Comparison of ENCODE assay signal across 9 cellular contexts in genomic region chr1:151144474-151145157, GRCh38. TPM values are rescaled to one million over a fixed set of nuclear protein-coding genes. Genes with fewer than 3 reads are reported as not detected.
DNase-seq lines count a peak whose midpoint lies in the region; ATAC-seq and TF ChIP-seq lines count a peak whose summit lies in the region.
"Had no signal": no experiment of that assay in that cellular context is flagged by ENCODE, and none has a peak within 500 bp of the region (broad histone marks: within the 10 kb centered on the region; RNA-seq: fewer than 3 reads in every experiment).

No MANE protein-coding gene starts in this region.

- no peaks in the 10 kb centered on the region for H3K9me2 ChIP-seq in GM23248 (ENCODE audit: insufficient read depth)

- peaks cover 8% of the 10 kb centered on the region for H3F3A ChIP-seq in GM23248 (ENCODE audit: insufficient read depth)

- intact Hi-C loops in transverse colon (cut with DNase I; ENCODE audit: low total_unique reads) = no loop called here

- no peak for ATAC-seq in GM21528 (IDR thresholded peaks at IDR 0.05; ENCODE audit: low FRiP score, unreplicated experiment)

- 49 to 52% methylated on average over 4 of the region's 4 CpGs for WGBS in GM23248 (ENCODE audit: low coverage in 1 of 2, low lambda C conversion rate in 2 of 2, missing lambda C conversion rate in 2 of 2), 2 experiments
- WGBS in transverse colon (ENCODE audit: low coverage in 1 of 2), 2 donors = 82 to 100% methylated on average over 1 to 4 of the region's 4 CpGs

- no peak overlapping the region for H3K9ac ChIP-seq in GM23248
- peak overlapping the region; percentile 54 for H3K9ac ChIP-seq in iPS-15b (ENCODE audit: low read depth, low read length)

- no peaks in the 10 kb centered on the region for H3K9me3 ChIP-seq in GM23248 (ENCODE audit: low read depth)
- no peaks in the 10 kb centered on the region for H3K9me3 ChIP-seq in WERI-Rb-1 (ENCODE audit: severe bottlenecking)
- no peaks in the 10 kb centered on the region for H3K9me3 ChIP-seq in iPS-15b (ENCODE audit: control insufficient read depth, insufficient read depth, low read length)
- H3K9me3 ChIP-seq in transverse colon = no peaks in the 10 kb centered on the region

- TF ChIP-seq EP300 in transverse colon (IDR thresholded peaks at IDR 0.05; ENCODE audit: low read depth) = no peak

- H3K27ac ChIP-seq in GM23248 (no peak overlapping the region), WERI-Rb-1 (peak overlapping the region; percentile 86), transverse colon (peak overlapping the region in 2 of 4 donors; percentile 70 to 85)

- H3K79me2 ChIP-seq in GM23248 (ENCODE audit: insufficient read depth) = no peaks in the 10 kb centered on the region

- no peak overlapping the region for H2AFZ ChIP-seq in GM23248

- no peak for TF ChIP-seq CTCF in WERI-Rb-1 (IDR thresholded peaks at IDR 0.05; ENCODE audit: low read depth, low read length)
- no peak for TF ChIP-seq CTCF in transverse colon (IDR thresholded peaks at IDR 0.05)

- DNase-seq in GM23248 (peak; percentile 35), WERI-Rb-1 (peak; percentile 55), renal cortical epithelial cell (ENCODE audit: low read depth) (peak; percentile 33), UCSD-AML1 (lab: John Stamatoyannopoulos, UW; ENCODE audit: unreplicated experiment) (no peak), transverse colon (no peak)
- no peak for DNase-seq in activated CD4-positive, CD25-positive, alpha-beta regulatory T cell (lab: John Stamatoyannopoulos, UW)

- H4K20me1 ChIP-seq in GM23248 (ENCODE audit: insufficient read depth) = no peaks in the 10 kb centered on the region

- in situ Hi-C loops in GM23248 (cut with MboI) (no loop called here), transverse colon (cut with MboI; ENCODE audit: low pct_ligation_motif_present in 1 of 4, low pct_unique_long_range_greater_than_20kb in 1 of 4, low sequenced_read_pairs in 3 of 4) (no loop called here)

- TF ChIP-seq POLR2A in transverse colon (IDR thresholded peaks at IDR 0.05) = no peak

- H3K27me3 ChIP-seq in GM23248 (replicated peaks; ENCODE audit: insufficient read depth) (no peaks in the 10 kb centered on the region), WERI-Rb-1 (ENCODE audit: insufficient read depth, low read depth, severe bottlenecking) (no peaks in the 10 kb centered on the region), iPS-15b (ENCODE audit: control insufficient read depth, insufficient read depth, low read length) (peaks cover 19% of the 10 kb centered on the region), transverse colon (peaks cover 9% of the 10 kb centered on the region)

- H3K4me3 ChIP-seq in GM23248 = no peak overlapping the region
- H3K4me3 ChIP-seq in WERI-Rb-1 (ENCODE audit: low read depth, low read length) = peak overlapping the region; percentile 73
- peak overlapping the region; percentile 83 for H3K4me3 ChIP-seq in iPS-15b (ENCODE audit: low read depth, low read length)
- peak overlapping the region in 1 of 4 donors; percentile 80 for H3K4me3 ChIP-seq in transverse colon

- H3K4me2 ChIP-seq in GM23248 (ENCODE audit: unreplicated experiment) = no peak overlapping the region

- H3K4me1 ChIP-seq in GM23248 (ENCODE audit: insufficient read depth) = 0 out of 2 replicates have a peak, but pooled peaks cover 7% of the 10 kb centered on the region
- H3K4me1 ChIP-seq in iPS-15b (ENCODE audit: control insufficient read depth, insufficient read depth, low read length) = peaks cover 25% of the 10 kb centered on the region
- peaks cover 3 to 30% (median 18%) of the 10 kb centered on the region in 4 donors for H3K4me1 ChIP-seq in transverse colon

- no peaks in the 10 kb centered on the region for H3K36me3 ChIP-seq in GM23248 (ENCODE audit: low read depth)
- H3K36me3 ChIP-seq in WERI-Rb-1 = peaks cover 48% of the 10 kb centered on the region
- H3K36me3 ChIP-seq in iPS-15b (ENCODE audit: control insufficient read depth, insufficient read depth, low read length) = no peaks in the 10 kb centered on the region
- no peaks in the 10 kb centered on the region for H3K36me3 ChIP-seq in transverse colon

RNA-seq across cellular contexts. Expression of gene SEMA6C, which starts 1.8 kb away (rescaled TPM):
- total RNA-seq in GM23248 (2014; rRNA removed; shearing (Covaris generic)) = 1.4 and 3.8 TPM in 2 replicates
- 0.58 and 1.1 TPM in 2 replicates for polyA plus RNA-seq in GM23248 (2016; fragmentation: Nextera tagmentation; extraction: Ambion mirVana)
- total RNA-seq in renal cortical epithelial cell = 8.4 TPM in 1 of 2 replicates, not detected in the other
- 10 to 100 TPM in 1 of 4 donors, 1 to 10 TPM in 3; 1.8 to 16.3 (median 2.9) TPM for total RNA-seq in transverse colon

RNA-seq across cellular contexts. Expression of gene TNFAIP8L2, which starts 11.8 kb away (rescaled TPM):
- total RNA-seq in GM23248 (2014; rRNA removed; shearing (Covaris generic)) = not detected in 2 replicates
- not detected in 2 replicates for polyA plus RNA-seq in GM23248 (2016; fragmentation: Nextera tagmentation; extraction: Ambion mirVana)
- total RNA-seq in renal cortical epithelial cell = not detected in 2 replicates
- 1 to 10 TPM; 2.0 to 5.2 (median 4.2) TPM for total RNA-seq in transverse colon
- total RNA-seq: NCI-H460 had no signal

RNA-seq across cellular contexts. Expression of gene LYSMD1, which starts 21.1 kb away (rescaled TPM):
- 7.1 and 11.5 TPM in 2 replicates for total RNA-seq in GM23248 (2014; rRNA removed; shearing (Covaris generic))
- 3.4 and 4.4 TPM in 2 replicates for polyA plus RNA-seq in GM23248 (2016; fragmentation: Nextera tagmentation; extraction: Ambion mirVana)
- total RNA-seq in renal cortical epithelial cell (5.8 and 7.5 TPM in 2 replicates), transverse colon (10 to 100 TPM in 1 of 4 donors, 1 to 10 TPM in 3; 1.4 to 15.7 (median 7.3) TPM)

RNA-seq across cellular contexts. Expression of gene SCNM1, which starts 21.3 kb away (rescaled TPM):
- 27.7 and 35.2 TPM in 2 replicates for total RNA-seq in GM23248 (2014; rRNA removed; shearing (Covaris generic))
- polyA plus RNA-seq in GM23248 (2016; fragmentation: Nextera tagmentation; extraction: Ambion mirVana) = 73.3 and 77.4 TPM in 2 replicates
- total RNA-seq in renal cortical epithelial cell = 16.8 and 20.0 TPM in 2 replicates
- 10 to 100 TPM in 3 of 4 donors, 1 to 10 TPM in 1; 9.0 to 35.4 (median 25.1) TPM for total RNA-seq in transverse colon

RNA-seq across cellular contexts. Expression of gene TMOD4, which starts 31.2 kb away (rescaled TPM):
- not detected in 2 replicates for total RNA-seq in GM23248 (2014; rRNA removed; shearing (Covaris generic))
- 0.24 TPM in 1 of 2 replicates, not detected in the other for polyA plus RNA-seq in GM23248 (2016; fragmentation: Nextera tagmentation; extraction: Ambion mirVana)
- not detected in 2 replicates for total RNA-seq in renal cortical epithelial cell
- total RNA-seq in transverse colon = not detected
- total RNA-seq: NCI-H460 had no signal

Comparison
In these comparisons a context has a peak if more than half of its experiments do, and no peak if none do; other contexts are left out.
1. DNase-seq: peak in GM23248 (single experiment), WERI-Rb-1 (single experiment) and renal cortical epithelial cell (single experiment); none in UCSD-AML1 (single experiment), activated CD4-positive, CD25-positive, alpha-beta regulatory T cell (0 of 4) and transverse colon (single experiment).